27 cellular contexts compared by ENCODE assay signal in the genomic region with DNA sequence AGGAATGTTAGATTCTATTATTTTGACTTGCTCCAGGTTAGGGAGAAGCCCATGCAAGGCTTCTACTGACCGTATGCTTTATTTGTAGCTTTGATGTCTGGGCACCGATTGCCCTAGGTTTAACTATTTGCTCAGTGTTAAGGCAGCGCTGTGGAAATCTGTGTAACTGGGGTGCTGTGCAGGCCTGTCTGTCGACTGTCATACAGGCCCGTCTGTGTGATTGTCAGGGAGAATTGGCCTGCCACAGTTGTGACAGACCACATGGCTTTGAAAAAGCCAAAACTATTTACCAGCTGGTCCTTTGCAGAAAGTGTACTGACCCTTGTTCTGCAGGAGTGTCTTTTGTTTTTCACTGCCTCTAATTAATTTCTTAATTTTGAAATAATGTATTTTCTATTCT.
"Had no signal": no experiment of that assay in that cellular context is flagged by ENCODE, and none has a peak within 500 bp of the region (broad histone marks: within the 10 kb centered on the region; RNA-seq: fewer than 3 reads in every experiment).

No MANE protein-coding gene starts in this region.

- H3K4me1 ChIP-seq: ascending aorta, Peyer's patch had no signal

- H3K36me3 ChIP-seq: ascending aorta, Peyer's patch, SJCRH30 had no signal

- H3K4me3 ChIP-seq: ascending aorta, body of pancreas, K562, Peyer's patch, SJCRH30 had no signal

- H3K27ac ChIP-seq: ascending aorta, body of pancreas, Peyer's patch, RWPE1, SJCRH30 had no signal

- H3K27me3 ChIP-seq: ascending aorta, body of pancreas, Peyer's patch, SJCRH30 had no signal

- ATAC-seq: activated CD8-positive, alpha-beta memory T cell treated with anti-CD3 and anti-CD28 coated beads, Interleukin-2, amount 10 ng/mL, durations not matched to agents 7 days and 5 days; activated naive CD4-positive, alpha-beta T cell treated with anti-CD3 and anti-CD28 coated beads, Interleukin-2, amount 50 U/mL, for 72 hours; activated naive CD8-positive, alpha-beta T cell treated with anti-CD3 and anti-CD28 coated beads, Interleukin-2, amount 50 U/mL, for 24 hours; body of pancreas; K562 had no signal

- DNase-seq: activated B cell treated with CpG ODN at 0.5 μM for 24 hours; activated CD4-positive, alpha-beta T cell treated with anti-CD3 and anti-CD28 coated beads for 1 hour; activated CD4-positive, alpha-beta T cell treated with anti-CD3 and anti-CD28 coated beads, Interleukin-2, amount 10 ng/mL, durations not matched to agents 24 days and 14 days; activated CD4-positive, alpha-beta T cell treated with anti-CD3 and anti-CD28 coated beads, Interleukin-2, amount 50 U/mL, for 48 hours; activated CD8-positive, alpha-beta memory T cell treated with anti-CD3 and anti-CD28 coated beads, Interleukin-2, amount 10 ng/mL, durations not matched to agents 7 days and 5 days; activated effector memory CD4-positive, alpha-beta T cell treated with Interleukin-2 at 50 U/mL for 16 hours; activated naive CD4-positive, alpha-beta T cell; activated naive CD8-positive, alpha-beta T cell treated with anti-CD3 and anti-CD28 coated beads, Interleukin-2, amount 50 U/mL, for 24 hours; activated T-cell treated with anti-CD3 and anti-CD28 coated beads, Interleukin-2, amount 50 U/mL, for 24 hours; amniotic stem cell; body of pancreas; Karpas-422; NCI-H1105 treated with DMSO at 0.1 percent for 48 hours; NCI-H1436 treated with DMSO at 0.1 percent for 48 hours; NCI-H2029; NCI-H345; NCI-H510A; NCI-H526 treated with DMSO at 0.1 percent for 48 hours; NCI-H82; OCI-M1; Peyer's patch; Right ventricle myocardium superior; SJCRH30 had no signal

- H3K9me3 ChIP-seq: ascending aorta, body of pancreas, Peyer's patch had no signal
